Comparison of ENCODE assay signal across 17 cellular contexts in the genomic region with DNA sequence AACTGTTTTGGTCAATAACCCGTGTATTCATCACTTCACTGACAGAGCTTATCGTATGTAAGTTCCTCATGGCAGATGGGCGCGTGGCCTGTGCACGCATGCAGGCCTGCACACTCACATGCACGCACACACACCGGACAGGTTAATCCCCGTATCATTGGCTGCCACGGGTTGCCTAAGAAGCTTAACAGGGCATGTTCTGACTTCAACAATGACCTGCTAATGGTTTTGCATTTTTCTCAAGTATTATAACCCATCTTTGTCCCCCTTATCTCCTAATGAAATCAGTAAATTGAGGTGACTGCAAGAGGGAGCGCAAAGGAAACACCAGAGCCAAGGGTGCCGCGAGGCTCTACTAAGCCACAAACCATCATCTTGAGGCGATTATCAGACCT.
"Had no signal": no experiment of that assay in that cellular context is flagged by ENCODE, and none has a peak within 500 bp of the region (broad histone marks: within the 10 kb centered on the region; RNA-seq: fewer than 3 reads in every experiment).

No MANE protein-coding gene starts in this region.

- H3K36me3 Mint-ChIP-seq: mesothelial cell of epicardium had no signal

- H3K4me3 Mint-ChIP-seq: activated naive CD8-positive, alpha-beta T cell treated with anti-CD3 and anti-CD28 coated beads, Interleukin-2, amount 10 ng/mL, durations not matched to agents 7 days and 5 days; mesothelial cell of epicardium; stimulated activated naive B cell treated with anti-CD40 and anti-IgM and Interleukin-4, amounts not matched to agents 10 μg/mL and 1 μg/mL and 100 μg/mL, for 72 hours had no signal

- H3K4me3 ChIP-seq: breast epithelium, right lobe of liver had no signal

- H3K27me3 ChIP-seq: breast epithelium, right lobe of liver had no signal

- DNase-seq: activated CD4-positive, alpha-beta T cell treated with anti-CD3 and anti-CD28 coated beads for 48 hours; activated gamma-delta T cell treated with Interleukin-2 at 50 U/mL for 16 hours; activated naive CD8-positive, alpha-beta T cell treated with anti-CD3 and anti-CD28 coated beads, Interleukin-2, amount 10 ng/mL, durations not matched to agents 7 days and 5 days; activated T-cell treated with anti-CD3 and anti-CD28 coated beads, Interleukin-2, amount 50 U/mL, for 48 hours; aorta; dorsolateral prefrontal cortex; hippocampal formation; lower lobe of right lung; right lobe of liver; stimulated activated CD4-positive, alpha-beta T cell treated with anti-CD3 and anti-CD28 coated beads, Interleukin-1b, Interleukin-23, amount 100 ng/mL, for 48 hours; stimulated activated naive B cell treated with anti-CD40 and anti-IgM and Interleukin-4, amounts not matched to agents 10 μg/mL and 1 μg/mL and 100 μg/mL, for 72 hours; trophoblast cell had no signal

- H3K27ac Mint-ChIP-seq: mesothelial cell of epicardium; progenitor cell of endocrine pancreas; stimulated activated naive B cell treated with anti-CD40 and anti-IgM and Interleukin-4, amounts not matched to agents 10 μg/mL and 1 μg/mL and 100 μg/mL, for 72 hours had no signal

- H3K27ac ChIP-seq: breast epithelium, dorsolateral prefrontal cortex, lower lobe of right lung, right lobe of liver had no signal

- H3K9me3 ChIP-seq: breast epithelium, lower lobe of right lung, right lobe of liver had no signal

- H3K36me3 ChIP-seq: breast epithelium, lower lobe of right lung, right lobe of liver had no signal

- ATAC-seq: esophagus mucosa; stimulated activated naive B cell treated with anti-CD40 and anti-IgM and Interleukin-4, amounts not matched to agents 10 μg/mL and 1 μg/mL and 100 μg/mL, for 72 hours had no signal

- H3K9me3 Mint-ChIP-seq: mesothelial cell of epicardium had no signal

- FAIRE-seq: endometrium had no signal

- H3K4me1 ChIP-seq: breast epithelium, lower lobe of right lung had no signal
